Comparison of ENCODE assay signal across 18 cellular contexts in the genomic region with DNA sequence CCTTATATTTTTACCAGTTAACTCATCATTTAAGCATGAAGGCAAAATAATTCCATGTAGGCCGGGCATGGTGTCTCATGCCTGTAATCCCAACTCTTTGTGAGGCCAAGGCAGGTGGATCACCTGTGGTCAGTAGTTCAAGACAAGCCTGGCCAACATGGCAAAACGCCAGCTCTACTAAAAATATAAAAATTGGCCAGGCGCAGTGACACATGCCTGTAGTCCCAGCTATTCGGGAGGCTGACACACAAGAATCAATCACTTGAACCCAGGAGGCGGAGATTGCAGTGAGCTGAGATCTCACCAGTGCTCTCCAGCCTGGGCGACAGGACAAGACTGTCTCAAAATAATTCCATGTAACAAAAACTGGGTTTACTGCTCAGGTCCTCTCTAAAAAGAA. TPM values are rescaled to one million over a fixed set of nuclear protein-coding genes. Genes with fewer than 3 reads are reported as not detected.
DNase-seq lines count a peak whose midpoint lies in the region; ATAC-seq and TF ChIP-seq lines count a peak whose summit lies in the region.
"Had no signal": no experiment of that assay in that cellular context is flagged by ENCODE, and none has a peak within 500 bp of the region (broad histone marks: within the 10 kb centered on the region; RNA-seq: fewer than 3 reads in every experiment).

No MANE protein-coding gene starts in this region.

- H3K27me3 Mint-ChIP-seq in stimulated activated naive CD8-positive, alpha-beta T cell treated with anti-CD3 and anti-CD28 coated beads, Interleukin-15, Interleukin-2, amounts not matched to agents 100 ng/mL and 50 ng/mL, for 24 hours = no peaks in the 10 kb centered on the region
- H3K27me3 Mint-ChIP-seq in stimulated activated naive CD8-positive, alpha-beta T cell treated with anti-CD3 and anti-CD28 coated beads, Interleukin-15, amount 100 ng/mL, for 72 hours = no peaks in the 10 kb centered on the region

- WGBS in transverse colon (ENCODE audit: low coverage in 1 of 2), 2 donors = 68 to 89% methylated on average over 3 to 6 of the region's 6 CpGs

- TF ChIP-seq EP300 in transverse colon (IDR thresholded peaks at IDR 0.05; ENCODE audit: low read depth) = no peak

- H3K27ac Mint-ChIP-seq in stimulated activated naive CD8-positive, alpha-beta T cell treated with anti-CD3 and anti-CD28 coated beads, Interleukin-15, Interleukin-2, amounts not matched to agents 100 ng/mL and 50 ng/mL, for 24 hours = peak overlapping the region; percentile 9
- H3K27ac Mint-ChIP-seq in stimulated activated naive CD8-positive, alpha-beta T cell treated with anti-CD3 and anti-CD28 coated beads, Interleukin-15, amount 100 ng/mL, for 72 hours = peak overlapping the region in 1 of 2 donors; percentile 27

- no peak overlapping the region for H3K4me3 ChIP-seq in SK-N-MC
- H3K4me3 ChIP-seq in cardiac muscle cell = no peak overlapping the region
- no peak overlapping the region for H3K4me3 ChIP-seq in transverse colon
- H3K4me3 ChIP-seq: BLaER1, tibial nerve had no signal

- H3K9ac ChIP-seq in SK-N-MC (ENCODE audit: insufficient read length) = no peak overlapping the region
- H3K9ac ChIP-seq: BLaER1 had no signal

- H3K9me3 ChIP-seq in SK-N-MC (ENCODE audit: low read depth, low read length) (no peaks in the 10 kb centered on the region), cardiac muscle cell (ENCODE audit: low read depth) (no peaks in the 10 kb centered on the region), transverse colon (no peaks in the 10 kb centered on the region)
- H3K9me3 ChIP-seq: tibial nerve had no signal

- intact Hi-C loops in transverse colon (cut with DNase I; ENCODE audit: low total_unique reads) = no loop called here

- no peak for TF ChIP-seq CTCF in cardiac muscle cell (IDR thresholded peaks at IDR 0.05; ENCODE audit: low read depth, low read length)
- no peak for TF ChIP-seq CTCF in transverse colon (IDR thresholded peaks at IDR 0.05)

- no peak overlapping the region for H3K4me3 Mint-ChIP-seq in stimulated activated naive CD8-positive, alpha-beta T cell treated with anti-CD3 and anti-CD28 coated beads, Interleukin-15, Interleukin-2, amounts not matched to agents 100 ng/mL and 50 ng/mL, for 24 hours
- H3K4me3 Mint-ChIP-seq in stimulated activated naive CD8-positive, alpha-beta T cell treated with anti-CD3 and anti-CD28 coated beads, Interleukin-15, amount 100 ng/mL, for 72 hours = no peak overlapping the region

- H3K4me1 ChIP-seq in cardiac muscle cell (ENCODE audit: low read depth) (no peaks in the 10 kb centered on the region), transverse colon (no peaks in the 10 kb centered on the region)
- H3K4me1 ChIP-seq: BLaER1 had no signal

- DNase-seq in stimulated activated naive CD8-positive, alpha-beta T cell treated with anti-CD3 and anti-CD28 coated beads, Interleukin-15, amount 100 ng/mL, for 72 hours = no peak
- DNase-seq in SK-N-MC (ENCODE audit: low read depth, low spot score) = no peak
- DNase-seq in cardiac muscle cell (ENCODE audit: low read depth in 1 of 2, low spot score in 1 of 2) = no peak
- no peak for DNase-seq in transverse colon
- DNase-seq in activated effector memory CD4-positive, alpha-beta T cell treated with Interleukin-2 at 50 U/mL for 16 hours = no peak
- no peak for DNase-seq in GF-D8 (lab: John Stamatoyannopoulos, UW)
- DNase-seq: activated CD4-positive, alpha-beta T cell treated with anti-CD3 and anti-CD28 coated beads, Interleukin-2, amount 50 U/mL, for 48 hours; activated naive CD4-positive, alpha-beta T cell treated with anti-CD3 and anti-CD28 coated beads, Interleukin-2, amount 50 U/mL, for 16 hours; glutamatergic neuron; kidney; NCI-H1694 treated with DMSO at 0.1 percent for 48 hours; NCI-H524 treated with DMSO at 0.1 percent for 48 hours; stimulated activated CD4-positive, alpha-beta T cell treated with anti-CD3 and anti-CD28 coated beads, Interleukin-1b, Interleukin-23, amount 100 ng/mL, for 48 hours had no signal

- H3K9me3 Mint-ChIP-seq in stimulated activated naive CD8-positive, alpha-beta T cell treated with anti-CD3 and anti-CD28 coated beads, Interleukin-15, Interleukin-2, amounts not matched to agents 100 ng/mL and 50 ng/mL, for 24 hours = no peaks in the 10 kb centered on the region
- no peaks in the 10 kb centered on the region for H3K9me3 Mint-ChIP-seq in stimulated activated naive CD8-positive, alpha-beta T cell treated with anti-CD3 and anti-CD28 coated beads, Interleukin-15, amount 100 ng/mL, for 72 hours

- no peaks in the 10 kb centered on the region for H3K36me3 ChIP-seq in SK-N-MC (ENCODE audit: insufficient read depth, low read length)
- no peaks in the 10 kb centered on the region for H3K36me3 ChIP-seq in cardiac muscle cell
- no peaks in the 10 kb centered on the region for H3K36me3 ChIP-seq in transverse colon

- in situ Hi-C loops in transverse colon (cut with MboI; ENCODE audit: low pct_ligation_motif_present in 1 of 4, low pct_unique_long_range_greater_than_20kb in 1 of 4, low sequenced_read_pairs in 3 of 4) = loop anchor here in 2 of 4 donors (25.0 kb wide), 1 partner anchor 980 kb away; the partner anchor contains the start of genes HOXA10 (in 2 of the 2), HOXA3 (in 2 of the 2), HOXA7 (in 2 of the 2) and HOXA9 (in 2 of the 2)

- peaks cover 65% of the 10 kb centered on the region for H3K4me1 Mint-ChIP-seq in stimulated activated naive CD8-positive, alpha-beta T cell treated with anti-CD3 and anti-CD28 coated beads, Interleukin-15, Interleukin-2, amounts not matched to agents 100 ng/mL and 50 ng/mL, for 24 hours (ENCODE audit: low read depth)
- H3K4me1 Mint-ChIP-seq in stimulated activated naive CD8-positive, alpha-beta T cell treated with anti-CD3 and anti-CD28 coated beads, Interleukin-15, amount 100 ng/mL, for 72 hours = peaks cover 83% of the 10 kb centered on the region

- ATAC-seq in stimulated activated naive CD8-positive, alpha-beta T cell treated with anti-CD3 and anti-CD28 coated beads, Interleukin-15, amount 100 ng/mL, for 72 hours = no peak
- no peak for ATAC-seq in GM21529 (IDR thresholded peaks at IDR 0.05; ENCODE audit: unreplicated experiment)

- H3K27ac ChIP-seq in SK-N-MC (peak overlapping the region; percentile 49; the same call in 1 of the 2 replicates), cardiac muscle cell (peak overlapping the region; percentile 64), transverse colon (no peak overlapping the region)
- H3K27ac ChIP-seq: BLaER1, RWPE1, tibial nerve had no signal

- H3K27me3 ChIP-seq in cardiac muscle cell = no peaks in the 10 kb centered on the region
- no peaks in the 10 kb centered on the region for H3K27me3 ChIP-seq in transverse colon
- H3K27me3 ChIP-seq: BLaER1, tibial nerve had no signal

- peak; percentile 8 for TF ChIP-seq POLR2A in transverse colon (IDR thresholded peaks at IDR 0.05)

- peaks cover 69% of the 10 kb centered on the region for H3K36me3 Mint-ChIP-seq in stimulated activated naive CD8-positive, alpha-beta T cell treated with anti-CD3 and anti-CD28 coated beads, Interleukin-15, Interleukin-2, amounts not matched to agents 100 ng/mL and 50 ng/mL, for 24 hours (ENCODE audit: low read depth)

RNA-seq across cellular contexts. Expression of gene HNRNPA2B1, which starts 18.3 kb away (rescaled TPM):
- total RNA-seq in cardiac muscle cell (247 and 450 TPM in 2 replicates), transverse colon (100 to 1,000 TPM; 123 to 362 (median 208) TPM)
- polyA plus RNA-seq in cardiac muscle cell = 880 and 1,016 TPM in 2 replicates

RNA-seq across cellular contexts. Expression of gene CBX3, which starts 19.3 kb away (rescaled TPM):
- 188 and 223 TPM in 2 replicates for total RNA-seq in cardiac muscle cell
- 213 and 266 TPM in 2 replicates for polyA plus RNA-seq in cardiac muscle cell
- total RNA-seq in transverse colon = 100 to 1,000 TPM in 1 of 4 donors, 10 to 100 TPM in 3; 48.2 to 107 (median 60.3) TPM

RNA-seq across cellular contexts. Expression of gene NFE2L3, which starts 30.3 kb away (rescaled TPM):
- 2.1 TPM in 2 replicates for total RNA-seq in cardiac muscle cell
- polyA plus RNA-seq in cardiac muscle cell = 2.1 and 3.8 TPM in 2 replicates
- total RNA-seq in transverse colon = 10 to 100 TPM in 1 of 4 donors, 1 to 10 TPM in 3; 1.4 to 11.4 (median 6.6) TPM

Comparison
In these comparisons a context has a peak if more than half of its experiments do, and no peak if none do; other contexts are left out.
1. H3K27ac ChIP-seq: peak in SK-N-MC (single experiment) and cardiac muscle cell (single experiment); none in transverse colon (0 of 4).